20 cellular contexts compared by ENCODE assay signal in genomic region chr2:19864369-19864768, GRCh38.
"Had no signal": no experiment of that assay in that cellular context is flagged by ENCODE, and none has a peak within 500 bp of the region (broad histone marks: within the 10 kb centered on the region; RNA-seq: fewer than 3 reads in every experiment).

No MANE protein-coding gene starts in this region.

- H3K27me3 ChIP-seq: adrenal gland, breast epithelium, gastroesophageal sphincter, heart left ventricle, right atrium auricular region had no signal

- H3K36me3 ChIP-seq: adrenal gland, breast epithelium, gastroesophageal sphincter, heart left ventricle, right atrium auricular region, stomach had no signal

- H3K27ac Mint-ChIP-seq: activated CD4-positive, alpha-beta memory T cell treated with anti-CD3 and anti-CD28 coated beads for 36 hours; activated naive CD4-positive, alpha-beta T cell treated with anti-CD3 and anti-CD28 coated beads, Interleukin-2, amount 50 U/mL, for 72 hours; activated T-helper 1 cell treated with anti-CD3 and anti-CD28 coated beads, Interleukin-12 subunit alpha, Interleukin-12 subunit beta, Interleukin-2, Interleukin-4 antibody, amounts not matched to agents 30 ng/mL and 10 ng/mL and 1 ng/mL, durations not matched to agents 14 hours and 24 hours and 36 hours; progenitor cell of endocrine pancreas; type B pancreatic cell; WTC11 had no signal

- H3K36me3 Mint-ChIP-seq: activated CD4-positive, alpha-beta memory T cell treated with anti-CD3 and anti-CD28 coated beads for 36 hours; activated naive CD4-positive, alpha-beta T cell treated with anti-CD3 and anti-CD28 coated beads, Interleukin-2, amount 50 U/mL, for 72 hours; type B pancreatic cell; WTC11 had no signal

- H3K4me1 ChIP-seq: breast epithelium had no signal

- H3K4me3 ChIP-seq: skin epidermis had no signal

- H3K4me3 Mint-ChIP-seq: activated CD4-positive, alpha-beta memory T cell treated with anti-CD3 and anti-CD28 coated beads for 36 hours; activated T-helper 1 cell treated with anti-CD3 and anti-CD28 coated beads, Interleukin-12 subunit alpha, Interleukin-12 subunit beta, Interleukin-2, Interleukin-4 antibody, amounts not matched to agents 30 ng/mL and 10 ng/mL and 1 ng/mL, durations not matched to agents 14 hours and 24 hours and 36 hours; type B pancreatic cell had no signal

- H3K9me3 ChIP-seq: adrenal gland, breast epithelium, gastroesophageal sphincter, heart left ventricle, right atrium auricular region, stomach had no signal

- H3K27ac ChIP-seq: adrenal gland, breast epithelium, gastroesophageal sphincter, skin epidermis, stomach had no signal

- ATAC-seq: esophagus mucosa had no signal

- DNase-seq: activated CD4-positive, alpha-beta memory T cell treated with anti-CD3 and anti-CD28 coated beads for 36 hours; activated CD4-positive, alpha-beta T cell treated with anti-CD3 and anti-CD28 coated beads for 4 hours; activated gamma-delta T cell treated with Interleukin-2 at 50 U/mL for 16 hours; activated T-cell treated with anti-CD3 and anti-CD28 coated beads for 4 hours; cortex of kidney; stimulated activated CD4-positive, alpha-beta T cell treated with anti-CD3 and anti-CD28 coated beads, Interleukin-15, amount 100 ng/mL, for 24 hours; stimulated activated CD4-positive, alpha-beta T cell treated with anti-CD3 and anti-CD28 coated beads, Interleukin-2, amount 100 ng/mL, for 48 hours; stomach had no signal

- H3K9me3 Mint-ChIP-seq: activated CD4-positive, alpha-beta memory T cell treated with anti-CD3 and anti-CD28 coated beads for 36 hours; activated naive CD4-positive, alpha-beta T cell treated with anti-CD3 and anti-CD28 coated beads, Interleukin-2, amount 50 U/mL, for 72 hours; activated T-helper 1 cell treated with anti-CD3 and anti-CD28 coated beads, Interleukin-12 subunit alpha, Interleukin-12 subunit beta, Interleukin-2, Interleukin-4 antibody, amounts not matched to agents 30 ng/mL and 10 ng/mL and 1 ng/mL, durations not matched to agents 14 hours and 24 hours and 36 hours; type B pancreatic cell; WTC11 had no signal
